ENCODE assay signal across 17 cellular contexts in genomic region chr16:83060-83603, GRCh38. TPM values are rescaled to one million over a fixed set of nuclear protein-coding genes. Genes with fewer than 3 reads are reported as not detected.
A peak's percentile ranks its signal among the peaks of the same experiment; 100 is the strongest.
DNase-seq lines count a peak whose midpoint lies in the region; ATAC-seq and TF ChIP-seq lines count a peak whose summit lies in the region.
"Had no signal": no experiment of that assay in that cellular context is flagged by ENCODE, and none has a peak within 500 bp of the region (broad histone marks: within the 10 kb centered on the region; RNA-seq: fewer than 3 reads in every experiment).

No MANE protein-coding gene starts in this region.

- no TSS peak for BruUV-seq in Caco-2 (replicated peaks; lab: Mats Ljungman, UMichigan)
- BruUV-seq in A673 (replicated peaks; lab: Mats Ljungman, UMichigan): no TSS peak

- H3K4me1 Mint-ChIP-seq in Caco-2 (ENCODE audit: low read depth, unreplicated experiment): no peaks in the 10 kb centered on the region
- H3K4me1 Mint-ChIP-seq in activated T-helper 2 cell treated with anti-CD3 and anti-CD28 coated beads, Interferon-gamma antibody, Interleukin-2, Interleukin-4, amounts not matched to agents 10 μg/mL and 5 μg/mL and 100 μg/mL, durations not matched to agents 14 hours and 24 hours and 36 hours (ENCODE audit: low read depth): peaks cover 24% of the 10 kb centered on the region
- H3K4me1 Mint-ChIP-seq in natural killer cell: peaks cover 33 to 53% of the 10 kb centered on the region in 2 donors

- H3K27ac Mint-ChIP-seq in Caco-2 (ENCODE audit: unreplicated experiment): peak overlapping the region; percentile 25
- H3K27ac Mint-ChIP-seq in activated T-helper 2 cell treated with anti-CD3 and anti-CD28 coated beads, Interferon-gamma antibody, Interleukin-2, Interleukin-4, amounts not matched to agents 10 μg/mL and 5 μg/mL and 100 μg/mL, durations not matched to agents 14 hours and 24 hours and 36 hours: peak overlapping the region; percentile 71
- H3K27ac Mint-ChIP-seq in natural killer cell: peak overlapping the region; percentile 60 to 87

- CTCF ChIA-PET in AG04450 (lab: Charles Lee) (interaction anchor here (1.5 to 3.1 kb wide), 2 partner anchors 13 to 17 kb away, joined by 6 to 25 read pairs; no protein-coding TSS in a partner anchor), Caco-2 (lab: Charles Lee) (no interaction called here), A673 (lab: Charles Lee) (no interaction called here)

- H3K4me1 ChIP-seq in Caco-2: no peaks in the 10 kb centered on the region
- peaks cover 5% of the 10 kb centered on the region for H3K4me1 ChIP-seq in A673 (ENCODE audit: insufficient read depth, low read length, poor library complexity, severe bottlenecking)
- H3K4me1 ChIP-seq: foreskin keratinocyte had no signal

- POLR2A ChIA-PET in AG04450 (lab: Yijun Ruan, JAX): no interaction called here
- POLR2A ChIA-PET in Caco-2 (lab: Charles Lee): no interaction called here
- POLR2A ChIA-PET in A673 (lab: Charles Lee; ENCODE audit: low non-redundant PET): no interaction called here

- H3K36me3 ChIP-seq in Caco-2 (ENCODE audit: control insufficient read depth, insufficient read depth, low read length): no peaks in the 10 kb centered on the region; the same call in none of the 2 replicates
- H3K36me3 ChIP-seq in A673 (ENCODE audit: insufficient read depth, low read length, poor library complexity, severe bottlenecking): peaks cover 18% of the 10 kb centered on the region

- H3K27me3 ChIP-seq in AG04450 (ENCODE audit: control insufficient read depth, insufficient read depth, low read length) (no peaks in the 10 kb centered on the region), Caco-2 (replicated peaks; ENCODE audit: control insufficient read depth, insufficient read depth, low read length) (no peaks in the 10 kb centered on the region), A673 (replicated peaks; ENCODE audit: insufficient read depth, low read depth, low read length, poor library complexity) (no peaks in the 10 kb centered on the region)
- H3K27me3 ChIP-seq: foreskin keratinocyte had no signal

- ATAC-seq in natural killer cell (no peak), HG02852 (IDR thresholded peaks at IDR 0.05; ENCODE audit: unreplicated experiment) (no peak)
- ATAC-seq: foreskin keratinocyte had no signal

- TF ChIP-seq CTCF in AG04450 (IDR thresholded peaks at IDR 0.05; ENCODE audit: low read depth, low read length): no peak
- TF ChIP-seq CTCF in Caco-2 (IDR thresholded peaks at IDR 0.05; ENCODE audit: insufficient read depth in 1 of 2, low read depth in 1 of 2, low read length in 1 of 2, severe bottlenecking in 1 of 2, unreplicated experiment in 1 of 2): no peak
- TF ChIP-seq CTCF in natural killer cell (IDR thresholded peaks at IDR 0.05): no peak
- no peak for TF ChIP-seq CTCF in A673 (conservative IDR thresholded peaks at IDR 0.05; ENCODE audit: low read depth, low read length)

- H3K9me3 Mint-ChIP-seq in Caco-2 (ENCODE audit: unreplicated experiment) (no peaks in the 10 kb centered on the region), natural killer cell (no peaks in the 10 kb centered on the region)
- no peaks in the 10 kb centered on the region for H3K9me3 Mint-ChIP-seq in activated T-helper 2 cell treated with anti-CD3 and anti-CD28 coated beads, Interferon-gamma antibody, Interleukin-2, Interleukin-4, amounts not matched to agents 10 μg/mL and 5 μg/mL and 100 μg/mL, durations not matched to agents 14 hours and 24 hours and 36 hours
- H3K9me3 Mint-ChIP-seq: nephron had no signal

- peak overlapping the region; percentile 31 for H3K27ac ChIP-seq in AG04450 (ENCODE audit: low read depth, low read length)
- no peak overlapping the region for H3K27ac ChIP-seq in A673 (ENCODE audit: low read depth, low read length, poor library complexity, severe bottlenecking)
- H3K27ac ChIP-seq: foreskin keratinocyte, prostate gland had no signal

- H3K27me3 Mint-ChIP-seq in Caco-2 (ENCODE audit: insufficient read depth, unreplicated experiment) (no peaks in the 10 kb centered on the region), natural killer cell (ENCODE audit: low read depth in 2 of 2) (no peaks in the 10 kb centered on the region)
- H3K27me3 Mint-ChIP-seq in activated T-helper 2 cell treated with anti-CD3 and anti-CD28 coated beads, Interferon-gamma antibody, Interleukin-2, Interleukin-4, amounts not matched to agents 10 μg/mL and 5 μg/mL and 100 μg/mL, durations not matched to agents 14 hours and 24 hours and 36 hours (ENCODE audit: low read depth): no peaks in the 10 kb centered on the region

- H3K4me3 Mint-ChIP-seq in Caco-2 (ENCODE audit: unreplicated experiment): no peak overlapping the region
- H3K4me3 Mint-ChIP-seq in activated T-helper 2 cell treated with anti-CD3 and anti-CD28 coated beads, Interferon-gamma antibody, Interleukin-2, Interleukin-4, amounts not matched to agents 10 μg/mL and 5 μg/mL and 100 μg/mL, durations not matched to agents 14 hours and 24 hours and 36 hours (ENCODE audit: low read depth): no peak overlapping the region
- peak overlapping the region; percentile 42 for H3K4me3 Mint-ChIP-seq in natural killer cell
- H3K4me3 Mint-ChIP-seq: nephron had no signal

- no peak for DNase-seq in AG04450 (ENCODE audit: low read depth, low spot score)
- no peak for DNase-seq in Caco-2
- DNase-seq in activated T-helper 2 cell treated with anti-CD3 and anti-CD28 coated beads, Interferon-gamma antibody, Interleukin-2, Interleukin-4, amounts not matched to agents 10 μg/mL and 5 μg/mL and 100 μg/mL, durations not matched to agents 14 hours and 24 hours and 36 hours (ENCODE audit: low spot score): no peak
- DNase-seq in natural killer cell: no peak
- DNase-seq in SKM-1 treated with dmso at 0.1 percent for 144 hours (lab: John Stamatoyannopoulos, UW; ENCODE audit: unreplicated experiment): no peak
- no peak for DNase-seq in A673 (ENCODE audit: low spot score)
- DNase-seq: activated CD4-positive, alpha-beta T cell treated with anti-CD3 and anti-CD28 coated beads for 48 hours; activated T-cell treated with anti-CD3 and anti-CD28 coated beads, Interleukin-2, amount 50 U/mL, for 1 hour; foreskin keratinocyte; KG1; kidney glomerular epithelial cell; NCI-H1048; NCI-H2081; NCI-H510A treated with DMSO at 0.1 percent for 48 hours had no signal

- H3K36me3 Mint-ChIP-seq in Caco-2 (ENCODE audit: insufficient read depth, unreplicated experiment) (peaks cover 54% of the 10 kb centered on the region), natural killer cell (no peaks in the 10 kb centered on the region)
- peaks cover 45% of the 10 kb centered on the region for H3K36me3 Mint-ChIP-seq in activated T-helper 2 cell treated with anti-CD3 and anti-CD28 coated beads, Interferon-gamma antibody, Interleukin-2, Interleukin-4, amounts not matched to agents 10 μg/mL and 5 μg/mL and 100 μg/mL, durations not matched to agents 14 hours and 24 hours and 36 hours (ENCODE audit: low read depth)

- no peaks in the 10 kb centered on the region; the same call in 1 of the 2 replicates for H3K9me3 ChIP-seq in AG04450 (ENCODE audit: control insufficient read depth, insufficient read depth, low read length)
- no peaks in the 10 kb centered on the region for H3K9me3 ChIP-seq in Caco-2
- H3K9me3 ChIP-seq in A673 (ENCODE audit: low read depth, low read length, poor library complexity, severe bottlenecking): no peaks in the 10 kb centered on the region
- H3K9me3 ChIP-seq: prostate gland had no signal

- intact Hi-C loops in Caco-2 (cut with micrococcal nuclease; ENCODE audit: unreplicated experiment): no loop called here
- intact Hi-C loops in activated T-helper 2 cell treated with anti-CD3 and anti-CD28 coated beads, Interferon-gamma antibody, Interleukin-2, Interleukin-4, amounts not matched to agents 10 μg/mL and 5 μg/mL and 100 μg/mL, durations not matched to agents 14 hours and 24 hours and 36 hours (cut with micrococcal nuclease): no loop called here
- intact Hi-C loops in natural killer cell (cut with micrococcal nuclease): no loop called here
- intact Hi-C loops in A673 (cut with micrococcal nuclease; ENCODE audit: unreplicated experiment): no loop called here

- H3K4me3 ChIP-seq in AG04450 (ENCODE audit: low read depth, low read length): no peak overlapping the region
- H3K4me3 ChIP-seq in Caco-2 (ENCODE audit: low read depth, low read length): no peak overlapping the region
- H3K4me3 ChIP-seq in A673 (ENCODE audit: low read depth, low read length, poor library complexity, severe bottlenecking): no peak overlapping the region
- H3K4me3 ChIP-seq: prostate gland had no signal

RNA-seq across cellular contexts. Expression of gene MPG, which starts 5.1 kb away (rescaled TPM):
- 47.3 and 78.3 TPM in 2 replicates for polyA plus RNA-seq in AG04450 (2011; rRNA removed)
- 16.1 and 24.4 TPM in 2 replicates for polyA minus RNA-seq in AG04450 (2011; rRNA and poly(A)+ RNA removed)
- total RNA-seq in Caco-2 (2022) (39.1 and 41.1 TPM in 2 replicates), natural killer cell (10 to 100 TPM; 29.9 to 34.3 (median 31.5) TPM), A673 (2021) (30.6 and 34.2 TPM in 2 replicates)
- 77.7 and 78.6 TPM in 2 replicates for total RNA-seq in activated T-helper 2 cell treated with anti-CD3 and anti-CD28 coated beads, Interferon-gamma antibody, Interleukin-2, Interleukin-4, amounts not matched to agents 10 μg/mL and 5 μg/mL and 100 μg/mL, durations not matched to agents 14 hours and 24 hours and 36 hours

RNA-seq across cellular contexts. Expression of gene RHBDF1, which starts 10.7 kb away (rescaled TPM):
- 50.2 and 61.7 TPM in 2 replicates for polyA plus RNA-seq in AG04450 (2011; rRNA removed)
- polyA minus RNA-seq in AG04450 (2011; rRNA and poly(A)+ RNA removed): 28.0 and 40.9 TPM in 2 replicates
- 62.3 and 65.8 TPM in 2 replicates for total RNA-seq in Caco-2 (2022)
- 1.2 and 1.6 TPM in 2 replicates for total RNA-seq in activated T-helper 2 cell treated with anti-CD3 and anti-CD28 coated beads, Interferon-gamma antibody, Interleukin-2, Interleukin-4, amounts not matched to agents 10 μg/mL and 5 μg/mL and 100 μg/mL, durations not matched to agents 14 hours and 24 hours and 36 hours
- total RNA-seq in natural killer cell: 1 to 10 TPM in 1 of 3 donors, under 1 TPM in 2; 0.26 to 1.1 (median 0.78) TPM
- total RNA-seq in A673 (2021): 5.8 TPM in 2 replicates

RNA-seq across cellular contexts. Expression of gene SNRNP25, which starts 29.5 kb away (rescaled TPM):
- polyA plus RNA-seq in AG04450 (2011; rRNA removed): 38.8 and 42.3 TPM in 2 replicates
- polyA minus RNA-seq in AG04450 (2011; rRNA and poly(A)+ RNA removed): 13.1 and 13.4 TPM in 2 replicates
- total RNA-seq in Caco-2 (2022): 57.1 and 60.7 TPM in 2 replicates
- 77.5 and 83.1 TPM in 2 replicates for total RNA-seq in activated T-helper 2 cell treated with anti-CD3 and anti-CD28 coated beads, Interferon-gamma antibody, Interleukin-2, Interleukin-4, amounts not matched to agents 10 μg/mL and 5 μg/mL and 100 μg/mL, durations not matched to agents 14 hours and 24 hours and 36 hours
- total RNA-seq in natural killer cell: 10 to 100 TPM in 2 of 3 donors, 1 to 10 TPM in 1; 6.4 to 13.4 (median 13.2) TPM
- 52.5 and 54.9 TPM in 2 replicates for total RNA-seq in A673 (2021)

RNA-seq across cellular contexts. Expression of gene POLR3K, which starts 29.7 kb away (rescaled TPM):
- polyA plus RNA-seq in AG04450 (2011; rRNA removed): 13.7 and 14.4 TPM in 2 replicates
- 9.6 and 12.3 TPM in 2 replicates for polyA minus RNA-seq in AG04450 (2011; rRNA and poly(A)+ RNA removed)
- total RNA-seq in Caco-2 (2022) (29.3 and 32.4 TPM in 2 replicates), natural killer cell (10 to 100 TPM; 10.6 to 14.6 (median 11.3) TPM), A673 (2021) (41.5 and 48.5 TPM in 2 replicates)
- 64.8 and 67.3 TPM in 2 replicates for total RNA-seq in activated T-helper 2 cell treated with anti-CD3 and anti-CD28 coated beads, Interferon-gamma antibody, Interleukin-2, Interleukin-4, amounts not matched to agents 10 μg/mL and 5 μg/mL and 100 μg/mL, durations not matched to agents 14 hours and 24 hours and 36 hours

RNA-seq across cellular contexts. Expression of gene NPRL3, which starts 55.3 kb away (rescaled TPM):
- polyA plus RNA-seq in AG04450 (2011; rRNA removed): 11.0 and 14.9 TPM in 2 replicates
- 17.8 and 27.6 TPM in 2 replicates for polyA minus RNA-seq in AG04450 (2011; rRNA and poly(A)+ RNA removed)
- total RNA-seq in Caco-2 (2022) (47.2 and 54.0 TPM in 2 replicates), natural killer cell (10 to 100 TPM; 44.8 to 62.1 (median 55.7) TPM), A673 (2021) (61.6 and 62.6 TPM in 2 replicates)
- 53.0 and 57.1 TPM in 2 replicates for total RNA-seq in activated T-helper 2 cell treated with anti-CD3 and anti-CD28 coated beads, Interferon-gamma antibody, Interleukin-2, Interleukin-4, amounts not matched to agents 10 μg/mL and 5 μg/mL and 100 μg/mL, durations not matched to agents 14 hours and 24 hours and 36 hours
